Comparison of ENCODE assay signal across 21 cellular contexts in genomic region chr14:51089278-51089677, GRCh38. TPM values are rescaled to one million over a fixed set of nuclear protein-coding genes. Genes with fewer than 3 reads are reported as not detected.
DNase-seq lines count a peak whose midpoint lies in the region; TF ChIP-seq lines count a peak whose summit lies in the region.
"Had no signal": no experiment of that assay in that cellular context is flagged by ENCODE, and none has a peak within 500 bp of the region (broad histone marks: within the 10 kb centered on the region; RNA-seq: fewer than 3 reads in every experiment).

No MANE protein-coding gene starts in this region.

- TF ChIP-seq CTCF in dorsolateral prefrontal cortex (IDR thresholded peaks at IDR 0.05 in 54 of 56, conservative IDR thresholded peaks at IDR 0.05 in 2 of 56; ENCODE audit: low read depth in 1 of 56, partially characterized antibody in 56 of 56) (no peak), foreskin fibroblast (IDR thresholded peaks at IDR 0.05; ENCODE audit: low read depth, low read length) (no peak)

- intact Hi-C loops in dorsolateral prefrontal cortex (cut with DNase I) = no loop called here

- peak overlapping the region in 35 of 59 donors; percentile 10 to 100 (median 67) for H3K27ac ChIP-seq in dorsolateral prefrontal cortex
- H3K27ac ChIP-seq: A549; BLaER1 treated with 17β-estradiol and CSF1 and Interleukin-3, amounts not matched to agents 10 nM and 100 nM had no signal

- peak; percentile 34 for DNase-seq in NCI-H2171 treated with DMSO at 0.1 percent for 48 hours (lab: John Stamatoyannopoulos, UW)
- DNase-seq in NCI-H2171 (lab: John Stamatoyannopoulos, UW) = no peak
- peak; percentile 66 for DNase-seq in NCI-H69 (lab: John Stamatoyannopoulos, UW)
- no peak for DNase-seq in dorsolateral prefrontal cortex
- DNase-seq in foreskin fibroblast = no peak
- no peak for DNase-seq in NCI-H1436 treated with DMSO at 0.1 percent for 48 hours (lab: John Stamatoyannopoulos, UW)
- no peak for DNase-seq in midbrain (lab: John Stamatoyannopoulos, UW)
- DNase-seq: 8988T; ACHN; AML-193; BE2C; Calu3; CD4-positive, alpha-beta T cell; CD8-positive, alpha-beta memory T cell; DMS79; GOT3; HFFc6 had no signal

- H3K4me3 ChIP-seq in dorsolateral prefrontal cortex (peak overlapping the region in 40 of 59 donors; percentile 1 to 98 (median 83)), foreskin fibroblast (ENCODE audit: low read depth in 1 of 2, low read length in 2 of 2) (no peak overlapping the region)
- H3K4me3 ChIP-seq: A549; BLaER1 treated with 17β-estradiol and CSF1 and Interleukin-3, amounts not matched to agents 10 nM and 100 nM; GM12878; HAP-1 had no signal

- no peaks in the 10 kb centered on the region for H3K27me3 ChIP-seq in dorsolateral prefrontal cortex
- H3K27me3 ChIP-seq: BE2C had no signal

RNA-seq across cellular contexts. Expression of gene TRIM9, which starts 5.6 kb away (rescaled TPM):
- 100 to 1,000 TPM; 145 to 347 (median 241) TPM for total RNA-seq in dorsolateral prefrontal cortex

Comparison
In these comparisons a context has a peak if more than half of its experiments do, and no peak if none do; other contexts are left out.
1. DNase-seq: peak in NCI-H2171 treated with DMSO at 0.1 percent for 48 hours (single experiment) and NCI-H69 (single experiment); none in NCI-H2171 (single experiment), dorsolateral prefrontal cortex (0 of 10), foreskin fibroblast (0 of 2), NCI-H1436 treated with DMSO at 0.1 percent for 48 hours (single experiment) and midbrain (single experiment).
2. H3K4me3 ChIP-seq: peak in dorsolateral prefrontal cortex (40 of 59); none in foreskin fibroblast (0 of 2).